Comparison of ENCODE assay signal across 8 cellular contexts in genomic region chr16:13873835-13874438, GRCh38. TPM values are rescaled to one million over a fixed set of nuclear protein-coding genes. Genes with fewer than 3 reads are reported as not detected.
DNase-seq lines count a peak whose midpoint lies in the region; ATAC-seq and TF ChIP-seq lines count a peak whose summit lies in the region.

No MANE protein-coding gene starts in this region.

- no peaks in the 10 kb centered on the region for H3K36me3 ChIP-seq in smooth muscle cell (ENCODE audit: low read depth)

- no peak overlapping the region for H2AFZ ChIP-seq in smooth muscle cell (ENCODE audit: low read depth)

- no peaks in the 10 kb centered on the region for H4K20me1 ChIP-seq in smooth muscle cell (ENCODE audit: low read depth)

- TF ChIP-seq CTCF in epithelial cell of esophagus (IDR thresholded peaks at IDR 0.05; ENCODE audit: insufficient read depth, low read depth, low read length, missing control alignments), result peak; percentile 46
- TF ChIP-seq CTCF in smooth muscle cell (IDR thresholded peaks at IDR 0.05; ENCODE audit: borderline replicate concordance, insufficient read depth, poor library complexity, severe bottlenecking), result peak; percentile 47

- WGBS in smooth muscle cell (ENCODE audit: low lambda C conversion rate), result 17% methylated on average over 5 of the region's 5 CpGs

- H3F3A ChIP-seq in smooth muscle cell (ENCODE audit: low read depth), result no peaks in the 10 kb centered on the region

- ATAC-seq in HG03139 (IDR thresholded peaks at IDR 0.05; ENCODE audit: unreplicated experiment), result no peak

- H3K79me2 ChIP-seq in smooth muscle cell (ENCODE audit: low read depth), result no peaks in the 10 kb centered on the region

- peaks cover 15% of the 10 kb centered on the region for H3K27me3 ChIP-seq in smooth muscle cell (ENCODE audit: low read depth)

- no peak overlapping the region for H3K27ac ChIP-seq in smooth muscle cell (ENCODE audit: low read depth)

- H3K4me3 ChIP-seq in epithelial cell of esophagus (ENCODE audit: low read length), result no peak overlapping the region
- H3K4me3 ChIP-seq in smooth muscle cell, result no peak overlapping the region

- DNase-seq in SHP77 (lab: John Stamatoyannopoulos, UW) (peak; percentile 19 to 24), SHP77 treated with DMSO at 0.1 percent for 48 hours (lab: John Stamatoyannopoulos, UW) (no peak), NCI-H748 treated with DMSO at 0.1 percent for 48 hours (lab: John Stamatoyannopoulos, UW) (peak; percentile 15), epithelial cell of esophagus (ENCODE audit: low read depth) (peak; percentile 27), smooth muscle cell (lab: John Stamatoyannopoulos, UW; ENCODE audit: unreplicated experiment) (no peak), NCI-H1048 (lab: John Stamatoyannopoulos, UW) (no peak)
- no peak for DNase-seq in stimulated activated CD8-positive, alpha-beta memory T cell treated with anti-CD3 and anti-CD28 coated beads, Interleukin-4, amount 100 ng/mL, for 48 hours

- H3K9me3 ChIP-seq in smooth muscle cell (replicated peaks; ENCODE audit: low read depth), result no peaks in the 10 kb centered on the region

- H3K4me1 ChIP-seq in smooth muscle cell (ENCODE audit: low read depth), result no peaks in the 10 kb centered on the region

- H3K9ac ChIP-seq in smooth muscle cell (ENCODE audit: low read depth), result no peak overlapping the region

- H3K4me2 ChIP-seq in smooth muscle cell, result no peak overlapping the region

RNA-seq across cellular contexts. Expression of gene ERCC4, which starts 46.0 kb away (rescaled TPM):
- 10.3 and 10.6 TPM in 2 replicates for total RNA-seq in smooth muscle cell
- polyA plus RNA-seq in smooth muscle cell, result 17.4 and 27.4 TPM in 2 replicates

Comparison
In these comparisons a context has a peak if more than half of its experiments do, and no peak if none do; other contexts are left out.
1. DNase-seq: peak in SHP77 (2 of 2), NCI-H748 treated with DMSO at 0.1 percent for 48 hours (single experiment) and epithelial cell of esophagus (single experiment); none in SHP77 treated with DMSO at 0.1 percent for 48 hours (single experiment), smooth muscle cell (single experiment), stimulated activated CD8-positive, alpha-beta memory T cell treated with anti-CD3 and anti-CD28 coated beads, Interleukin-4, amount 100 ng/mL, for 48 hours (single experiment) and NCI-H1048 (single experiment).